Comparison of ENCODE assay signal across 1 cellular context in genomic region chr3:191334359-191334893, GRCh38.
TF ChIP-seq lines count a peak whose summit lies in the region.

No MANE protein-coding gene starts in this region.

TF ChIP-seq in GM12878, 131 proteins besides CTCF, POLR2A, EP300 and RAD21:
- no peak for TF ChIP-seq MTA3 (IDR thresholded peaks at IDR 0.05; ENCODE audit: borderline replicate concordance, low read length)
- no peak for TF ChIP-seq MEF2B (IDR thresholded peaks at IDR 0.05; ENCODE audit: partially characterized antibody, poor library complexity, severe bottlenecking)
- TF ChIP-seq MTA2 (IDR thresholded peaks at IDR 0.05; ENCODE audit: low read depth) = peak; percentile 24; the same call in 1 of the 2 replicates
- TF ChIP-seq CREB1 (IDR thresholded peaks at IDR 0.05; ENCODE audit: low read depth) = no peak
- TF ChIP-seq RAD51 (IDR thresholded peaks at IDR 0.05) = no peak
- TF ChIP-seq IKZF2 (IDR thresholded peaks at IDR 0.05) = peak; percentile 56 to 66; a peak in 2 of 4 replicates
- TF ChIP-seq, protein P1, sequence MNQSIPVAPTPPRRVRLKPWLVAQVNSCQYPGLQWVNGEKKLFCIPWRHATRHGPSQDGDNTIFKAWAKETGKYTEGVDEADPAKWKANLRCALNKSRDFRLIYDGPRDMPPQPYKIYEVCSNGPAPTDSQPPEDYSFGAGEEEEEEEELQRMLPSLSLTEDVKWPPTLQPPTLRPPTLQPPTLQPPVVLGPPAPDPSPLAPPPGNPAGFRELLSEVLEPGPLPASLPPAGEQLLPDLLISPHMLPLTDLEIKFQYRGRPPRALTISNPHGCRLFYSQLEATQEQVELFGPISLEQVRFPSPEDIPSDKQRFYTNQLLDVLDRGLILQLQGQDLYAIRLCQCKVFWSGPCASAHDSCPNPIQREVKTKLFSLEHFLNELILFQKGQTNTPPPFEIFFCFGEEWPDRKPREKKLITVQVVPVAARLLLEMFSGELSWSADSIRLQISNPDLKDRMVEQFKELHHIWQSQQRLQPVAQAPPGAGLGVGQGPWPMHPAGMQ (IDR thresholded peaks at IDR 0.05; ENCODE audit: borderline replicate concordance) = no peak
- no peak for TF ChIP-seq JUNB (IDR thresholded peaks at IDR 0.05)
- TF ChIP-seq IKZF1 (conservative IDR thresholded peaks at IDR 0.05) = peak; percentile 58; the same call in 1 of the 2 replicates
- TF ChIP-seq SMARCA5 (IDR thresholded peaks at IDR 0.05) = no peak
- TF ChIP-seq ZNF384 (IDR thresholded peaks at IDR 0.05; ENCODE audit: borderline replicate concordance, low read depth, low read length) = no peak
- no peak for TF ChIP-seq NR2C1 (IDR thresholded peaks at IDR 0.05)
